ENCODE assay signal across 23 cellular contexts in genomic region chr10:60044221-60044620, GRCh38.
DNase-seq lines count a peak whose midpoint lies in the region; TF ChIP-seq lines count a peak whose summit lies in the region.
"Had no signal": no experiment of that assay in that cellular context is flagged by ENCODE, and none has a peak within 500 bp of the region (broad histone marks: within the 10 kb centered on the region; RNA-seq: fewer than 3 reads in every experiment).

No MANE protein-coding gene starts in this region.

- no peaks in the 10 kb centered on the region for H3K27me3 ChIP-seq in tibial artery
- H3K27me3 ChIP-seq: BLaER1 treated with 17β-estradiol and CSF1 and Interleukin-3, amounts not matched to agents 10 nM and 100 nM; pancreas; sigmoid colon had no signal

- POLR2A ChIA-PET in OCI-LY7 (lab: Charles Lee) = interaction anchor here (0.6 kb wide), 1 partner anchor 328 kb away, joined by 3 read pairs; no protein-coding TSS in a partner anchor

- no peaks in the 10 kb centered on the region for H4K20me1 ChIP-seq in OCI-LY7 (ENCODE audit: insufficient read depth, low read length)
- H4K20me1 ChIP-seq: BLaER1 treated with 17β-estradiol and CSF1 and Interleukin-3, amounts not matched to agents 10 nM and 100 nM had no signal

- H3K9me3 ChIP-seq in tibial artery (no peaks in the 10 kb centered on the region), OCI-LY7 (ENCODE audit: low read length) (no peaks in the 10 kb centered on the region)
- H3K9me3 ChIP-seq: BLaER1 treated with 17β-estradiol and CSF1 and Interleukin-3, amounts not matched to agents 10 nM and 100 nM; pancreas; sigmoid colon had no signal

- H3K27ac ChIP-seq in tibial artery (peak overlapping the region; percentile 60 to 66), OCI-LY7 (ENCODE audit: low read depth, low read length, poor library complexity, severe bottlenecking) (no peak overlapping the region)
- H3K27ac ChIP-seq: BLaER1 treated with 17β-estradiol and CSF1 and Interleukin-3, amounts not matched to agents 10 nM and 100 nM; pancreas; sigmoid colon; WERI-Rb-1 had no signal

- H3K79me2 ChIP-seq in OCI-LY7 (ENCODE audit: insufficient read depth, low read depth, low read length) = no peaks in the 10 kb centered on the region

- no peak overlapping the region for H3K4me2 ChIP-seq in OCI-LY7 (ENCODE audit: low read length)
- H3K4me2 ChIP-seq: BLaER1 treated with 17β-estradiol and CSF1 and Interleukin-3, amounts not matched to agents 10 nM and 100 nM had no signal

- no TSS peak for BruUV-seq in OCI-LY7 (replicated peaks; lab: Mats Ljungman, UMichigan)

- H3K4me3 ChIP-seq in tibial artery (no peak overlapping the region), OCI-LY7 (ENCODE audit: low read depth, low read length, poor library complexity, severe bottlenecking) (no peak overlapping the region)
- H3K4me3 ChIP-seq: BLaER1 treated with 17β-estradiol and CSF1 and Interleukin-3, amounts not matched to agents 10 nM and 100 nM; pancreas; sigmoid colon had no signal

- CTCF ChIA-PET in OCI-LY7 (lab: Charles Lee; ENCODE audit: unreplicated experiment) = no interaction called here

- H3K36me3 ChIP-seq in tibial artery (no peaks in the 10 kb centered on the region), OCI-LY7 (ENCODE audit: insufficient read depth, low read length) (no peaks in the 10 kb centered on the region)
- H3K36me3 ChIP-seq: BLaER1 treated with 17β-estradiol and CSF1 and Interleukin-3, amounts not matched to agents 10 nM and 100 nM; pancreas; sigmoid colon; WERI-Rb-1 had no signal

- intact Hi-C loops in tibial artery (cut with DNase I; ENCODE audit: low total_unique reads) = no loop called here
- intact Hi-C loops in OCI-LY7 (cut with micrococcal nuclease; ENCODE audit: unreplicated experiment) = no loop called here

- peaks cover 0 to 72% (median 29%) of the 10 kb centered on the region in 4 donors for H3K4me1 ChIP-seq in tibial artery
- H3K4me1 ChIP-seq in OCI-LY7 (ENCODE audit: insufficient read depth, low read length, poor library complexity, severe bottlenecking) = no peaks in the 10 kb centered on the region
- H3K4me1 ChIP-seq: BLaER1 treated with 17β-estradiol and CSF1 and Interleukin-3, amounts not matched to agents 10 nM and 100 nM had no signal

- DNase-seq in GM04503 (ENCODE audit: low read depth) (peak; percentile 55), amniotic epithelial cell (ENCODE audit: low read depth) (peak; percentile 98), fibroblast of peridontal ligament (ENCODE audit: extremely low read depth) (peak; percentile 68), tibial artery (no peak), RPMI8226 (no peak), OCI-LY7 (ENCODE audit: low spot score) (no peak), occipital lobe (lab: John Stamatoyannopoulos, UW) (no peak)
- DNase-seq: activated CD4-positive, alpha-beta memory T cell treated with anti-CD3 and anti-CD28 coated beads for 36 hours; activated naive CD4-positive, alpha-beta T cell treated with anti-CD3 and anti-CD28 coated beads, Interleukin-2, amount 10 ng/mL, durations not matched to agents 7 days and 5 days; activated T-cell treated with anti-CD3 and anti-CD28 coated beads, Interleukin-2, amount 50 U/mL, for 4 hours; GDM1; hippocampal formation; mammary epithelial cell; naive B cell; NCI-H2029; NCI-H524; pancreas; SHP77; sigmoid colon; stimulated activated CD4-positive, alpha-beta T cell treated with anti-CD3 and anti-CD28 coated beads, Interleukin-2, amount 100 ng/mL, for 24 hours; stimulated activated naive CD8-positive, alpha-beta T cell treated with anti-CD3 and anti-CD28 coated beads, Interleukin-15, amount 100 ng/mL, for 72 hours; WERI-Rb-1 had no signal

- TF ChIP-seq CTCF in tibial artery (IDR thresholded peaks at IDR 0.05) (no peak), OCI-LY7 (conservative IDR thresholded peaks at IDR 0.05; ENCODE audit: low read length) (no peak)

- H2AFZ ChIP-seq in OCI-LY7 (ENCODE audit: low read length) = no peak overlapping the region

- H3K9me2 ChIP-seq in OCI-LY7 (ENCODE audit: insufficient read depth, low read length) = no peaks in the 10 kb centered on the region

Comparison
In these comparisons a context has a peak if more than half of its experiments do, and no peak if none do; other contexts are left out.
1. DNase-seq: peak in GM04503 (single experiment), amniotic epithelial cell (single experiment) and fibroblast of peridontal ligament (single experiment); none in tibial artery (0 of 2), RPMI8226 (single experiment), OCI-LY7 (single experiment) and occipital lobe (single experiment).